In genomic region chr14:103329421-103330347, GRCh38 we compare ENCODE assay signal across 12 cellular contexts. TPM values are rescaled to one million over a fixed set of nuclear protein-coding genes. Genes with fewer than 3 reads are reported as not detected.
A peak's percentile ranks its signal among the peaks of the same experiment; 100 is the strongest.
DNase-seq lines count a peak whose midpoint lies in the region; ATAC-seq and TF ChIP-seq lines count a peak whose summit lies in the region.
"Had no signal": no experiment of that assay in that cellular context is flagged by ENCODE, and none has a peak within 500 bp of the region (broad histone marks: within the 10 kb centered on the region; RNA-seq: fewer than 3 reads in every experiment).

No MANE protein-coding gene starts in this region.

- H3K4me1 ChIP-seq in prostate gland (replicated peaks), result no peaks in the 10 kb centered on the region

- CTCF ChIA-PET in HEK293T (lab: Yijun Ruan, JAX), result no interaction called here

- H3K9me3 ChIP-seq in prostate gland, result no peaks in the 10 kb centered on the region
- H3K9me3 ChIP-seq: upper lobe of left lung had no signal

- H3K27me3 ChIP-seq in prostate gland (replicated peaks; ENCODE audit: insufficient read depth), result no peaks in the 10 kb centered on the region
- H3K27me3 ChIP-seq: upper lobe of left lung had no signal

- H3K4me3 ChIP-seq in choroid plexus epithelial cell (ENCODE audit: low read depth, low read length), result no peak overlapping the region
- no peak overlapping the region for H3K4me3 ChIP-seq in prostate gland
- H3K4me3 ChIP-seq: upper lobe of left lung had no signal

- no peaks in the 10 kb centered on the region for H3K36me3 ChIP-seq in prostate gland
- H3K36me3 ChIP-seq: upper lobe of left lung had no signal

- TF ChIP-seq CTCF in choroid plexus epithelial cell (conservative IDR thresholded peaks at IDR 0.05; ENCODE audit: low read depth, low read length) (no peak), omental fat pad (IDR thresholded peaks at IDR 0.05) (no peak), prostate gland (IDR thresholded peaks at IDR 0.05) (no peak)

- DNase-seq in HEK293T (ENCODE audit: extremely low spot score) (no peak), NCI-H345 (lab: John Stamatoyannopoulos, UW) (peak; percentile 63), choroid plexus epithelial cell (ENCODE audit: low read depth) (peak; percentile 69), omental fat pad (ENCODE audit: low spot score) (peak; percentile 42), retina (no peak), prostate gland (ENCODE audit: low spot score) (no peak), NCI-H2171 (lab: John Stamatoyannopoulos, UW) (no peak)
- DNase-seq: activated CD4-positive, alpha-beta T cell treated with anti-CD3 and anti-CD28 coated beads for 1 hour; naive B cell; NCI-H524 treated with DMSO at 0.1 percent for 48 hours had no signal

- POLR2A ChIA-PET in HEK293T (lab: Yijun Ruan, JAX), result no interaction called here

- TF ChIP-seq POLR2A in prostate gland (IDR thresholded peaks at IDR 0.05), result no peak

- WGBS in prostate gland, result 67% methylated on average over 14 of the region's 14 CpGs

- no peak for ATAC-seq in omental fat pad (ENCODE audit: low FRiP score)
- no peak for ATAC-seq in GM21528 (IDR thresholded peaks at IDR 0.05; ENCODE audit: low FRiP score, unreplicated experiment)

- intact Hi-C loops in prostate gland (cut with DNase I), result no loop called here

- H3K27ac ChIP-seq in prostate gland, result no peak overlapping the region

TF ChIP-seq in HEK293T, 16 proteins besides CTCF, POLR2A, EP300 and RAD21:
- no peak for TF ChIP-seq ELF4 (IDR thresholded peaks at IDR 0.05)
- TF ChIP-seq L3MBTL2 (conservative IDR thresholded peaks at IDR 0.05), result no peak
- TF ChIP-seq PKNOX1 (IDR thresholded peaks at IDR 0.05), result peak; percentile 51; the same call in 1 of the 2 replicates
- TF ChIP-seq SP1 (IDR thresholded peaks at IDR 0.05), result no peak
- no peak for TF ChIP-seq FOXK2 (IDR thresholded peaks at IDR 0.05)
- no peak for TF ChIP-seq BHLHE40 (IDR thresholded peaks at IDR 0.05; ENCODE audit: borderline replicate concordance)
- TF ChIP-seq LEF1 (IDR thresholded peaks at IDR 0.05; ENCODE audit: borderline replicate concordance), result no peak

RNA-seq across cellular contexts. Expression of gene EIF5, which starts 4.4 kb away (rescaled TPM):
- total RNA-seq in omental fat pad (100 to 1,000 TPM; 157 to 399 (median 292) TPM), prostate gland (100 to 1,000 TPM; 205 to 268 TPM)

RNA-seq across cellular contexts. Expression of gene MARK3, which starts 55.5 kb away (rescaled TPM):
- total RNA-seq in omental fat pad (100 to 1,000 TPM in 3 of 4 donors, 10 to 100 TPM in 1; 78.8 to 133 (median 121) TPM), prostate gland (100 to 1,000 TPM in 1 of 2 donors, 10 to 100 TPM in 1; 51.5 to 115 TPM)

Comparison
In these comparisons a context has a peak if more than half of its experiments do, and no peak if none do; other contexts are left out.
1. DNase-seq: peak in NCI-H345 (single experiment), choroid plexus epithelial cell (single experiment) and omental fat pad (single experiment); none in HEK293T (single experiment), retina (single experiment), prostate gland (single experiment) and NCI-H2171 (single experiment).